In the genomic region with DNA sequence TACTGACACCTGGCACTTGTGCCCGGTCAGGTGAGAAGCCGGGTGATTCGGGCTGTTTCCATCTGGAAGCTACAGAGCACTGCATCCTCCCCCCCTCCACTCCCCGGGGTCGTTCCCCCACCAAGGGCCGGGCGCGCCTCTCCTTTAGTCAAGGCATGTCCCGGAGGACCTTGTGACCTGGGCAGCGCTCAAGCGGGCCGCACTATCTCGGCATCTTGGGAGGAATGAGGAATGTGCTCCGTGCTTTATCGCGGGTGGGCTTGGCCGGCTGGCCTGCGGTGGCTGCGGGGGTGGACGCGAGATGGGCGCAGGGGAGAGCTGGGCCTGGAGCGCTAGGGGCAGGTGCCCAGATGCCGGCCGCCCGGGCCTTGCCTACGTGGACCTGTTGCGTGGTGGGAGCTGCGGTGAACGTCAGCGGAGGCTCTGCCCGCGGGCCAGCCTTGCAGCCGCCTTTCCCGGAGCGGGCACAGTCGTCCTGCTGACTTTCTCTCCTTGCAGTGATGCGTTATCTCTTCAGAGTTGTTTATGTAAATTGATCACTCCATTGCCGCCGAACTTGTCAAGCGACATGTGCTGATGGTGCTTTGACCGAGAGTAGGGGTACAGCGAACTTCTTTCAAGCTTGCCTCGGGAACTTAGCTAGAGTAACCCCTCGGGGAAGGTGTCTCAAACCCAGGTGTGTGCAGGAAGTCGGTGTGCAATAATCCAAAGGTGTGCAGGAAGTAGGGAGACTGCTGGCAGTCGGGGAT, we compare ENCODE assay signal across 8 cellular contexts. TPM values are rescaled to one million over a fixed set of nuclear protein-coding genes. Genes with fewer than 3 reads are reported as not detected.
DNase-seq lines count a peak whose midpoint lies in the region; ATAC-seq and TF ChIP-seq lines count a peak whose summit lies in the region.

No MANE protein-coding gene starts in this region.

- no peak overlapping the region for H3K27ac ChIP-seq in SJSA1
- H3K27ac ChIP-seq in lower lobe of right lung: peak overlapping the region; percentile 80
- peak overlapping the region; percentile 75 for H3K27ac ChIP-seq in stomach smooth muscle (ENCODE audit: low read length)

- H3K4me1 ChIP-seq in SJSA1 (replicated peaks): peaks cover 30% of the 10 kb centered on the region
- H3K4me1 ChIP-seq in lower lobe of right lung: peaks cover 26% of the 10 kb centered on the region
- peaks cover 24% of the 10 kb centered on the region for H3K4me1 ChIP-seq in stomach smooth muscle (ENCODE audit: control insufficient read depth, insufficient read depth, low read length)

- ATAC-seq in lower lobe of right lung (peak; percentile 25 to 43), HG03342 (IDR thresholded peaks at IDR 0.05; ENCODE audit: unreplicated experiment) (no peak)

- H3K4me1 Mint-ChIP-seq in dendritic cell treated with granulocyte-macrophage colony-stimulating factor and Interleukin-4, amounts not matched to agents 40 ng/mL and 50 ng/mL, for 4 days (ENCODE audit: low read depth): peaks cover 39% of the 10 kb centered on the region

- H3K36me3 ChIP-seq in SJSA1 (peaks cover 4% of the 10 kb centered on the region), lower lobe of right lung (no peaks in the 10 kb centered on the region), stomach smooth muscle (ENCODE audit: control insufficient read depth in 2 of 2, insufficient read depth in 2 of 2, low read length in 2 of 2) (no peaks in the 10 kb centered on the region)

- H3K4me3 Mint-ChIP-seq in dendritic cell treated with granulocyte-macrophage colony-stimulating factor and Interleukin-4, amounts not matched to agents 40 ng/mL and 50 ng/mL, for 4 days: peak overlapping the region; percentile 99

- peak overlapping the region; percentile 81 for H3K27ac Mint-ChIP-seq in dendritic cell treated with granulocyte-macrophage colony-stimulating factor and Interleukin-4, amounts not matched to agents 40 ng/mL and 50 ng/mL, for 4 days

- no peaks in the 10 kb centered on the region for H3K9me3 Mint-ChIP-seq in dendritic cell treated with granulocyte-macrophage colony-stimulating factor and Interleukin-4, amounts not matched to agents 40 ng/mL and 50 ng/mL, for 4 days

- H3K4me3 ChIP-seq in SJSA1: peak overlapping the region; percentile 90
- H3K4me3 ChIP-seq in lower lobe of right lung: peak overlapping the region; percentile 89
- H3K4me3 ChIP-seq in stomach smooth muscle (ENCODE audit: low read length in 2 of 2): peak overlapping the region; percentile 85 to 98

- intact Hi-C loops in dendritic cell treated with granulocyte-macrophage colony-stimulating factor and Interleukin-4, amounts not matched to agents 40 ng/mL and 50 ng/mL, for 4 days (cut with micrococcal nuclease): no loop called here
- intact Hi-C loops in lower lobe of right lung (cut with DNase I): no loop called here

- peaks cover 13% of the 10 kb centered on the region for H3K36me3 Mint-ChIP-seq in dendritic cell treated with granulocyte-macrophage colony-stimulating factor and Interleukin-4, amounts not matched to agents 40 ng/mL and 50 ng/mL, for 4 days (ENCODE audit: low read depth)

- H3K27me3 ChIP-seq in SJSA1 (replicated peaks): no peaks in the 10 kb centered on the region
- H3K27me3 ChIP-seq in lower lobe of right lung (ENCODE audit: low read depth): no peaks in the 10 kb centered on the region
- no peaks in the 10 kb centered on the region for H3K27me3 ChIP-seq in stomach smooth muscle (ENCODE audit: control insufficient read depth in 1 of 2, insufficient read depth in 2 of 2, low read length in 2 of 2)

- H3K9me3 ChIP-seq in SJSA1 (replicated peaks) (0 out of 2 replicates have a peak, but pooled peaks cover 3% of the 10 kb centered on the region), lower lobe of right lung (no peaks in the 10 kb centered on the region), stomach smooth muscle (ENCODE audit: control insufficient read depth in 2 of 2, low read length in 2 of 2) (no peaks in the 10 kb centered on the region)

- peak overlapping the region; percentile 73 to 85 for H3K9ac ChIP-seq in stomach smooth muscle (ENCODE audit: low read length in 2 of 2)

- H3K27me3 Mint-ChIP-seq in dendritic cell treated with granulocyte-macrophage colony-stimulating factor and Interleukin-4, amounts not matched to agents 40 ng/mL and 50 ng/mL, for 4 days: peaks cover 40% of the 10 kb centered on the region

- TF ChIP-seq CTCF in lower lobe of right lung (IDR thresholded peaks at IDR 0.05): no peak

- peak; percentile 27 for DNase-seq in NCI-H2081 (lab: John Stamatoyannopoulos, UW)
- no peak for DNase-seq in NCI-H2081 treated with DMSO at 0.1 percent for 48 hours (lab: John Stamatoyannopoulos, UW)
- DNase-seq in SJSA1 (ENCODE audit: low read depth in 1 of 2, low spot score in 2 of 2): peak; percentile 36 to 47
- peak; percentile 62 for DNase-seq in lower lobe of right lung
- DNase-seq in activated gamma-delta T cell (lab: John Stamatoyannopoulos, UW): no peak

RNA-seq across cellular contexts. Expression of a gene that starts 1.1 kb away (rescaled TPM):
- 11.7 and 16.4 TPM in 2 replicates for total RNA-seq in SJSA1 (2014; rRNA removed; shearing (Covaris generic))
- 13.4 TPM for total RNA-seq in lower lobe of right lung

Comparison
In these comparisons a context has a peak if more than half of its experiments do, and no peak if none do; other contexts are left out.
1. DNase-seq: peak in NCI-H2081 (2 of 2), SJSA1 (2 of 2) and lower lobe of right lung (single experiment); none in NCI-H2081 treated with DMSO at 0.1 percent for 48 hours (single experiment) and activated gamma-delta T cell (single experiment).
2. Peak in every context shown above with its lines, with median percentiles within 50 percentile points of each other: H3K4me3 ChIP-seq.